29 cellular contexts compared by ENCODE assay signal in genomic region chr11:85825590-85825989, GRCh38. TPM values are rescaled to one million over a fixed set of nuclear protein-coding genes. Genes with fewer than 3 reads are reported as not detected.
DNase-seq lines count a peak whose midpoint lies in the region; ATAC-seq and TF ChIP-seq lines count a peak whose summit lies in the region.
"Had no signal": no experiment of that assay in that cellular context is flagged by ENCODE, and none has a peak within 500 bp of the region (broad histone marks: within the 10 kb centered on the region; RNA-seq: fewer than 3 reads in every experiment).

No MANE protein-coding gene starts in this region.

- no peak overlapping the region for H2AK5ac ChIP-seq in trophoblast cell (ENCODE audit: low read length)

- TF ChIP-seq RAD21 in HCT116 (IDR thresholded peaks at IDR 0.05; ENCODE audit: low read depth) = no peak

- no peak for TF ChIP-seq CTCF in CD4-positive, alpha-beta T cell (IDR thresholded peaks at IDR 0.05)
- TF ChIP-seq CTCF in HCT116 (IDR thresholded peaks at IDR 0.05 in 2 of 3, conservative IDR thresholded peaks at IDR 0.05 in 1 of 3; ENCODE audit: borderline replicate concordance in 1 of 3, insufficient read depth in 1 of 3, low read depth in 2 of 3, low read length in 2 of 3) = no peak
- no peak for TF ChIP-seq CTCF in neural progenitor cell (IDR thresholded peaks at IDR 0.05)

- no peak overlapping the region for H3K23ac ChIP-seq in trophoblast cell (ENCODE audit: low read length)

- RAD21 ChIA-PET in HCT116 (lab: Charles Lee; ENCODE audit: low non-redundant PET in 1 of 2, low total read pairs in 2 of 2, uncharacterized antibody in 2 of 2, unreplicated experiment in 2 of 2) = no interaction called here

- no peaks in the 10 kb centered on the region for H3K36me3 Mint-ChIP-seq in CD4-positive, alpha-beta T cell (ENCODE audit: low read depth)
- H3K36me3 Mint-ChIP-seq in neural progenitor cell = no peaks in the 10 kb centered on the region
- H3K36me3 Mint-ChIP-seq: activated naive CD8-positive, alpha-beta T cell treated with anti-CD3 and anti-CD28 coated beads for 36 hours had no signal

- no peak overlapping the region for H3K4me3 ChIP-seq in HCT116 (replicated peaks in 1 of 2; ENCODE audit: low read depth in 1 of 2, low read length in 2 of 2)
- H3K4me3 ChIP-seq in adipocyte (ENCODE audit: low read length) = no peak overlapping the region
- H3K4me3 ChIP-seq in trophoblast cell (ENCODE audit: low read depth, low read length) = no peak overlapping the region
- H3K4me3 ChIP-seq in neural progenitor cell = no peak overlapping the region
- H3K4me3 ChIP-seq: ascending aorta, cardiac muscle cell, colonic mucosa, left lung, MG63, psoas muscle, transverse colon had no signal

- no peaks in the 10 kb centered on the region for H3K9me3 Mint-ChIP-seq in CD4-positive, alpha-beta T cell
- no peaks in the 10 kb centered on the region for H3K9me3 Mint-ChIP-seq in neural progenitor cell
- H3K9me3 Mint-ChIP-seq: activated naive CD8-positive, alpha-beta T cell treated with anti-CD3 and anti-CD28 coated beads for 36 hours had no signal

- H4K20me1 ChIP-seq in HCT116 (ENCODE audit: insufficient read depth) = no peaks in the 10 kb centered on the region
- H4K20me1 ChIP-seq in neural progenitor cell (ENCODE audit: low read depth) = no peaks in the 10 kb centered on the region

- peak overlapping the region; percentile 34 for H2BK120ac ChIP-seq in trophoblast cell (ENCODE audit: insufficient read depth, low read length, poor library complexity)

- H3K9me3 ChIP-seq in CD4-positive, alpha-beta T cell (ENCODE audit: control insufficient read depth, low read length) = no peaks in the 10 kb centered on the region
- H3K9me3 ChIP-seq in HCT116 (ENCODE audit: control insufficient read depth in 1 of 2, insufficient read depth in 1 of 2, low read depth in 1 of 2, low read length in 2 of 2) = no peaks in the 10 kb centered on the region
- H3K9me3 ChIP-seq in adipocyte (ENCODE audit: control insufficient read depth, low read length) = no peaks in the 10 kb centered on the region
- H3K9me3 ChIP-seq in trophoblast cell (ENCODE audit: insufficient read depth, low read depth, low read length) = no peaks in the 10 kb centered on the region
- no peaks in the 10 kb centered on the region for H3K9me3 ChIP-seq in neural progenitor cell (ENCODE audit: low read depth)
- H3K9me3 ChIP-seq: ascending aorta, colonic mucosa, left lung, MG63, psoas muscle, transverse colon had no signal

- no TSS peak for BruUV-seq in HCT116 (replicated peaks; lab: Mats Ljungman, UMichigan)

- no peak for DNase-seq in CD4-positive, alpha-beta T cell
- DNase-seq in HCT116 (ENCODE audit: low read depth, low spot score) = no peak
- peak; percentile 57 for DNase-seq in adipocyte (ENCODE audit: low read depth)
- no peak for DNase-seq in trophoblast cell
- no peak for DNase-seq in HCEC 1CT
- no peak for DNase-seq in neural progenitor cell (ENCODE audit: low spot score)
- DNase-seq: activated effector memory CD4-positive, alpha-beta T cell treated with Interleukin-2 at 50 U/mL for 16 hours; activated naive CD8-positive, alpha-beta T cell treated with anti-CD3 and anti-CD28 coated beads for 36 hours; colonic mucosa; effector CD4-positive, alpha-beta T cell; GOT3; KG1; left lung; NCI-H1105; NCI-H187 treated with DMSO at 0.1 percent for 48 hours; NCI-H510A treated with DMSO at 0.1 percent for 48 hours; stimulated activated CD4-positive, alpha-beta T cell treated with anti-CD3 and anti-CD28 coated beads, Interleukin-4, amount 100 ng/mL, for 4 hours had no signal

- H4K8ac ChIP-seq in trophoblast cell (ENCODE audit: low read depth, low read length) = no peak overlapping the region

- no peaks in the 10 kb centered on the region for H3K9me2 ChIP-seq in HCT116 (ENCODE audit: insufficient read depth)

- no peak overlapping the region for H3K14ac ChIP-seq in trophoblast cell (ENCODE audit: low read length)

- no peak overlapping the region for H2AFZ ChIP-seq in HCT116 (ENCODE audit: low read depth, low read length, poor library complexity, severe bottlenecking)
- H2AFZ ChIP-seq in trophoblast cell (ENCODE audit: insufficient read depth, low read length, poor library complexity) = no peak overlapping the region
- no peak overlapping the region for H2AFZ ChIP-seq in neural progenitor cell (replicated peaks)

- ATAC-seq in CD4-positive, alpha-beta T cell (ENCODE audit: poor library complexity) = no peak
- ATAC-seq in HCT116 (no peak), GM18868 (IDR thresholded peaks at IDR 0.05; ENCODE audit: unreplicated experiment) (no peak)
- ATAC-seq: activated CD4-positive, CD25-positive, alpha-beta regulatory T cell treated with anti-CD3 and anti-CD28 coated beads, Interleukin-2, amount 50 U/mL, for 24 hours had no signal

- peaks cover 26 to 60% of the 10 kb centered on the region in 2 experiments for H3K4me1 ChIP-seq in HCT116 (ENCODE audit: control insufficient read depth in 1 of 2, insufficient read depth in 2 of 2, low read length in 2 of 2)
- H3K4me1 ChIP-seq in adipocyte (ENCODE audit: control insufficient read depth, insufficient read depth, low read length) = peaks cover 33% of the 10 kb centered on the region
- H3K4me1 ChIP-seq in trophoblast cell (ENCODE audit: control insufficient read depth in 1 of 2, insufficient read depth in 2 of 2, low read length in 2 of 2) = peaks cover 11 to 13% of the 10 kb centered on the region in 2 experiments
- H3K4me1 ChIP-seq in neural progenitor cell = no peaks in the 10 kb centered on the region
- H3K4me1 ChIP-seq: psoas muscle had no signal

- H3K4ac ChIP-seq in trophoblast cell (ENCODE audit: low read depth, low read length) = no peak overlapping the region

- POLR2A ChIA-PET in CD4-positive, alpha-beta T cell (lab: Charles Lee) = interaction anchor here (2.1 to 5.0 kb wide), 4 partner anchors 15 to 161 kb away, joined by 5 to 48 read pairs (median 22); partner anchors contain the start of genes CREBZF and SYTL2
- POLR2A ChIA-PET in HCT116 (lab: Charles Lee) = no interaction called here

- H4K91ac ChIP-seq in trophoblast cell (ENCODE audit: low read depth, low read length) = no peak overlapping the region

- peak overlapping the region; percentile 22; the same call in 1 of the 2 replicates for H3K4me2 ChIP-seq in HCT116 (ENCODE audit: low read length)
- H3K4me2 ChIP-seq in trophoblast cell (ENCODE audit: low read length) = no peak overlapping the region
- no peak overlapping the region for H3K4me2 ChIP-seq in neural progenitor cell

- peak overlapping the region; percentile 86 for H3K27ac Mint-ChIP-seq in CD4-positive, alpha-beta T cell
- H3K27ac Mint-ChIP-seq in neural progenitor cell = no peak overlapping the region
- H3K27ac Mint-ChIP-seq: activated naive CD8-positive, alpha-beta T cell treated with anti-CD3 and anti-CD28 coated beads for 36 hours had no signal

- H3K27me3 Mint-ChIP-seq in CD4-positive, alpha-beta T cell = no peaks in the 10 kb centered on the region
- H3K27me3 Mint-ChIP-seq in neural progenitor cell (ENCODE audit: insufficient read depth, low read depth) = peaks cover 2% of the 10 kb centered on the region
- H3K27me3 Mint-ChIP-seq: activated naive CD8-positive, alpha-beta T cell treated with anti-CD3 and anti-CD28 coated beads for 36 hours had no signal

- H3K27me3 ChIP-seq in CD4-positive, alpha-beta T cell (ENCODE audit: control insufficient read depth, insufficient read depth, low read length) = no peaks in the 10 kb centered on the region
- H3K27me3 ChIP-seq in HCT116 (ENCODE audit: insufficient read depth, low read length) (no peaks in the 10 kb centered on the region), adipocyte (replicated peaks; ENCODE audit: control insufficient read depth, insufficient read depth, low read length) (no peaks in the 10 kb centered on the region), trophoblast cell (ENCODE audit: insufficient read depth, low read length) (no peaks in the 10 kb centered on the region), neural progenitor cell (no peaks in the 10 kb centered on the region)
- H3K27me3 ChIP-seq: ascending aorta, cardiac muscle cell, colonic mucosa, left lung, MG63, transverse colon had no signal

- H3K18ac ChIP-seq in trophoblast cell (ENCODE audit: low read length) = no peak overlapping the region

- H3K4me1 Mint-ChIP-seq in CD4-positive, alpha-beta T cell (ENCODE audit: low read depth) = peaks cover 69% of the 10 kb centered on the region
- peaks cover 4% of the 10 kb centered on the region for H3K4me1 Mint-ChIP-seq in neural progenitor cell

- intact Hi-C loops in CD4-positive, alpha-beta T cell (cut with DNase I, micrococcal nuclease) = no loop called here
- intact Hi-C loops in HCT116 (cut with micrococcal nuclease) = loop anchor here (5.0 to 10.0 kb wide), 2 partner anchors 131 to 228 kb away; no protein-coding TSS in a partner anchor

- no peak for TF ChIP-seq POLR2A in HCT116 (IDR thresholded peaks at IDR 0.05; ENCODE audit: borderline replicate concordance, extremely low read depth, insufficient read depth, insufficient read length)

- H3K79me1 ChIP-seq in trophoblast cell (ENCODE audit: low read length) = peaks cover 2% of the 10 kb centered on the region

- H4K12ac ChIP-seq in trophoblast cell (ENCODE audit: low read depth, low read length) = no peak overlapping the region

- H3F3A ChIP-seq in neural progenitor cell (ENCODE audit: low read depth) = no peaks in the 10 kb centered on the region

- H2BK12ac ChIP-seq in trophoblast cell (ENCODE audit: low read length) = no peak overlapping the region

- H3K9ac ChIP-seq in HCT116 (ENCODE audit: low read length) (no peak overlapping the region), adipocyte (ENCODE audit: low read length) (no peak overlapping the region), trophoblast cell (ENCODE audit: low read length) (no peak overlapping the region), neural progenitor cell (no peak overlapping the region)

- H2BK5ac ChIP-seq in trophoblast cell (ENCODE audit: low read depth, low read length, poor library complexity) = no peak overlapping the region

- no peak overlapping the region for H3K27ac ChIP-seq in CD4-positive, alpha-beta T cell (ENCODE audit: low read depth, low read length)
- H3K27ac ChIP-seq in HCT116 (ENCODE audit: low read depth, low read length) (no peak overlapping the region), trophoblast cell (ENCODE audit: low read depth, low read length) (no peak overlapping the region), neural progenitor cell (no peak overlapping the region)
- H3K27ac ChIP-seq: cardiac muscle cell, colonic mucosa, HL-60, left lung, psoas muscle, RWPE1 had no signal

- WGBS in trophoblast cell (ENCODE audit: extremely low coverage, insufficient coverage, insufficient read length) = no CpG with 5 or more reads among the region's 3 CpGs

- H3K79me2 ChIP-seq in HCT116 (ENCODE audit: insufficient read depth, low read length) (no peaks in the 10 kb centered on the region), trophoblast cell (ENCODE audit: control insufficient read depth, insufficient read depth, low read length, poor library complexity) (no peaks in the 10 kb centered on the region), neural progenitor cell (ENCODE audit: low read depth) (no peaks in the 10 kb centered on the region)

- CTCF ChIA-PET in CD4-positive, alpha-beta T cell (lab: Charles Lee) = interaction anchor here (1.0 to 2.7 kb wide), 4 partner anchors 17 to 161 kb away, joined by 3 to 15 read pairs (median 8); partner anchors contain the start of genes CCDC83 and CREBZF
- CTCF ChIA-PET in HCT116 (lab: Charles Lee) = no interaction called here

- H3K36me3 ChIP-seq in HCT116 (ENCODE audit: control insufficient read depth in 1 of 2, insufficient read depth in 2 of 2, low read length in 2 of 2) (no peaks in the 10 kb centered on the region), adipocyte (ENCODE audit: control insufficient read depth, insufficient read depth, low read length, severe bottlenecking) (no peaks in the 10 kb centered on the region), trophoblast cell (ENCODE audit: control insufficient read depth in 1 of 2, insufficient read depth in 2 of 2, low read length in 2 of 2) (no peaks in the 10 kb centered on the region), neural progenitor cell (no peaks in the 10 kb centered on the region)
- H3K36me3 ChIP-seq: ascending aorta, cardiac muscle cell, colonic mucosa, left lung, MG63, transverse colon had no signal

- no peak overlapping the region for H3K4me3 Mint-ChIP-seq in CD4-positive, alpha-beta T cell
- H3K4me3 Mint-ChIP-seq in neural progenitor cell = no peak overlapping the region
- H3K4me3 Mint-ChIP-seq: activated naive CD8-positive, alpha-beta T cell treated with anti-CD3 and anti-CD28 coated beads for 36 hours had no signal

RNA-seq across cellular contexts. Expression of gene SYTL2, which starts 14.6 kb away (rescaled TPM):
- total RNA-seq in CD4-positive, alpha-beta T cell = 10 to 100 TPM; 35.4 to 36.7 TPM
- total RNA-seq in HCT116 (2021; ENCODE audit: unreplicated experiment) = 12.6 TPM
- polyA plus RNA-seq in HCT116 (2012) = 2.1 and 2.6 TPM in 2 replicates
- 4.1 and 4.5 TPM in 2 replicates for polyA plus RNA-seq in trophoblast cell (2013)
- total RNA-seq in neural progenitor cell (ENCODE audit: low replicate concordance) = 26.4 and 34.1 TPM in 2 replicates

RNA-seq across cellular contexts. Expression of gene CCDC83, which starts 29.6 kb away (rescaled TPM):
- total RNA-seq in CD4-positive, alpha-beta T cell = not detected
- not detected for total RNA-seq in HCT116 (2021; ENCODE audit: unreplicated experiment)
- polyA plus RNA-seq in HCT116 (2012) = 0.02 TPM in 1 of 2 replicates, not detected in the other
- not detected in 2 replicates for polyA plus RNA-seq in trophoblast cell (2013)
- 0.06 TPM in 1 of 2 replicates, not detected in the other for total RNA-seq in neural progenitor cell (ENCODE audit: low replicate concordance)
- total RNA-seq: activated naive CD8-positive, alpha-beta T cell treated with anti-CD3 and anti-CD28 coated beads for 36 hours; ascending aorta; cardiac muscle cell; colonic mucosa; Daoy; left lung; psoas muscle; SK-MEL-5; T-helper 1 cell treated with Interleukin-12 subunit alpha and Interleukin-12 subunit beta and Interleukin-4 antibody, amounts not matched to agents 30 ng/mL and 1 ng/mL, for 36 hours; transverse colon had no signal
- polyA plus RNA-seq: cardiac muscle cell, psoas muscle had no signal
